14 cellular contexts compared by ENCODE assay signal in genomic region chr4:31169851-31170250, GRCh38.
DNase-seq lines count a peak whose midpoint lies in the region.
"Had no signal": no experiment of that assay in that cellular context is flagged by ENCODE, and none has a peak within 500 bp of the region (broad histone marks: within the 10 kb centered on the region; RNA-seq: fewer than 3 reads in every experiment).

No MANE protein-coding gene starts in this region.

- peak; percentile 59 to 74 for DNase-seq in HAP-1 (ENCODE audit: low spot score in 2 of 2)
- DNase-seq in SJCRH30 = peak; percentile 25 to 44
- DNase-seq in foreskin melanocyte = peak; percentile 38
- DNase-seq in renal cortical epithelial cell (ENCODE audit: low read depth) = peak; percentile 1
- no peak for DNase-seq in G401 (ENCODE audit: low spot score)
- DNase-seq in activated CD4-positive, alpha-beta T cell treated with anti-CD3 and anti-CD28 coated beads, Interleukin-2, amount 50 U/mL, for 1 hour = no peak
- no peak for DNase-seq in cerebellum (ENCODE audit: low spot score)
- DNase-seq: Calu3; CD4-positive, alpha-beta memory T cell; H7; NCI-H1092 treated with DMSO at 0.1 percent for 48 hours; NCI-H1694 treated with DMSO at 0.1 percent for 48 hours; SHP77 had no signal

- H3K36me3 ChIP-seq in HAP-1 (replicated peaks) = no peaks in the 10 kb centered on the region
- no peaks in the 10 kb centered on the region for H3K36me3 ChIP-seq in SJCRH30
- H3K36me3 ChIP-seq: BLaER1 had no signal

- H3K9me3 ChIP-seq in HAP-1 (no peaks in the 10 kb centered on the region), SJCRH30 (replicated peaks) (no peaks in the 10 kb centered on the region)
- H3K9me3 ChIP-seq: BLaER1 had no signal

- H3K4me3 ChIP-seq in HAP-1 (no peak overlapping the region), SJCRH30 (no peak overlapping the region)
- H3K4me3 ChIP-seq: BLaER1 had no signal

- peaks cover 8% of the 10 kb centered on the region for H3K4me1 ChIP-seq in HAP-1
- H3K4me1 ChIP-seq in SJCRH30 = no peaks in the 10 kb centered on the region
- H3K4me1 ChIP-seq: BLaER1 had no signal

- in situ Hi-C loops in HAP-1 (cut with MboI; ENCODE audit: low sequenced_read_pairs) = no loop called here
- in situ Hi-C loops in G401 (cut with HindIII; ENCODE audit: low sequenced_read_pairs) = no loop called here

- H3K27me3 ChIP-seq in HAP-1 (ENCODE audit: low read depth) = no peaks in the 10 kb centered on the region
- no peaks in the 10 kb centered on the region for H3K27me3 ChIP-seq in SJCRH30
- H3K27me3 ChIP-seq: BLaER1 had no signal

- no peak overlapping the region for H3K27ac ChIP-seq in SJCRH30
- H3K27ac ChIP-seq: BLaER1 had no signal

Comparison
In these comparisons a context has a peak if more than half of its experiments do, and no peak if none do; other contexts are left out.
1. DNase-seq: peak in HAP-1 (2 of 2), SJCRH30 (2 of 2), foreskin melanocyte (single experiment) and renal cortical epithelial cell (single experiment); none in G401 (single experiment), activated CD4-positive, alpha-beta T cell treated with anti-CD3 and anti-CD28 coated beads, Interleukin-2, amount 50 U/mL, for 1 hour (single experiment) and cerebellum (single experiment).